8 cellular contexts compared by ENCODE assay signal in the genomic region with DNA sequence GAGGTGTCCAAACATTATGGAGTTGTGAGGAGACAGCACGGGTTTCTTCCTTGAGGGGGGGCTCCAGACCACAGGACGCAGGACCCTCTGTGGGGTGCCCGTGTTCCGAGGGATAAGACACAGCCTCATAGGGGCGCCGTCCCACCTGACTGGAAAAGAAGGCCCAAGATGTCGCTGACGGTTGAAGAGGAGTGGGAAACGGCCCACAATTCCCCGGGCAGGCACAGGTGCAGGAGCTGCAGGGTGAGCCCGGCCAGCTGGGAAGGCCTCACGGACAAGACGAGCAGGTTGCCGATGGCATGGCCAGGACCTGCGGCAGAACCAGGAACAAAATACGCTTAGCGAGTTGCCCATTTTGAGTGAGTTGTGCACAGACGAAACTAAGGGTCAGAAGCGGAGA. TPM values are rescaled to one million over a fixed set of nuclear protein-coding genes. Genes with fewer than 3 reads are reported as not detected.
A peak's percentile ranks its signal among the peaks of the same experiment; 100 is the strongest.
DNase-seq lines count a peak whose midpoint lies in the region; ATAC-seq and TF ChIP-seq lines count a peak whose summit lies in the region.
"Not testable (repeated sequence)": the region's sequence is repeated elsewhere in the genome, so short reads cannot be mapped to it uniquely, and the experiment has no call there.
"Had no signal": no experiment of that assay in that cellular context is flagged by ENCODE, and none has a peak within 500 bp of the region (broad histone marks: within the 10 kb centered on the region; RNA-seq: fewer than 3 reads in every experiment).

No MANE protein-coding gene starts in this region.

- not testable (repeated sequence) for H3K27ac ChIP-seq in CD4-positive, alpha-beta T cell (ENCODE audit: low read depth, low read length); RWPE2 (ENCODE audit: poor library complexity, severe bottlenecking)

- not testable (repeated sequence) for H3K9me3 ChIP-seq in CD4-positive, alpha-beta T cell (ENCODE audit: control insufficient read depth, low read length); RWPE2 (ENCODE audit: severe bottlenecking); T-helper 17 cell (ENCODE audit: control insufficient read depth, low read length, poor library complexity, severe bottlenecking)

- DNase-seq in CD4-positive, alpha-beta T cell; T-helper 17 cell; activated T-helper 1 cell treated with anti-CD3 and anti-CD28 coated beads, Interleukin-12 subunit alpha, Interleukin-12 subunit beta, Interleukin-2, Interleukin-4 antibody, amounts not matched to agents 30 ng/mL and 10 ng/mL and 1 ng/mL, durations not matched to agents 14 hours and 24 hours and 36 hours (ENCODE audit: low spot score); glutamatergic neuron; progenitor cell of endocrine pancreas (ENCODE audit: low spot score, unreplicated experiment): not testable (repeated sequence)
- DNase-seq in RWPE2 (ENCODE audit: low spot score), result peak; percentile 31
- peak; percentile 15 for DNase-seq in activated naive CD8-positive, alpha-beta T cell treated with anti-CD3 and anti-CD28 coated beads, Interleukin-2, amount 10 ng/mL, durations not matched to agents 7 days and 5 days

- H3K4me1 ChIP-seq in RWPE2 (ENCODE audit: insufficient read depth, poor library complexity, severe bottlenecking), result not testable (repeated sequence)

- H3K9me3 Mint-ChIP-seq in CD4-positive, alpha-beta T cell; activated T-helper 1 cell treated with anti-CD3 and anti-CD28 coated beads, Interleukin-12 subunit alpha, Interleukin-12 subunit beta, Interleukin-2, Interleukin-4 antibody, amounts not matched to agents 30 ng/mL and 10 ng/mL and 1 ng/mL, durations not matched to agents 14 hours and 24 hours and 36 hours; activated naive CD8-positive, alpha-beta T cell treated with anti-CD3 and anti-CD28 coated beads, Interleukin-2, amount 10 ng/mL, durations not matched to agents 7 days and 5 days; glutamatergic neuron (ENCODE audit: unreplicated experiment); progenitor cell of endocrine pancreas (ENCODE audit: low read depth): not testable (repeated sequence)

- CTCF ChIA-PET in CD4-positive, alpha-beta T cell (lab: Charles Lee), result not testable (repeated sequence)

- H3K4me3 Mint-ChIP-seq in CD4-positive, alpha-beta T cell, result peak overlapping the region; percentile 25
- not testable (repeated sequence) for H3K4me3 Mint-ChIP-seq in T-helper 17 cell; activated T-helper 1 cell treated with anti-CD3 and anti-CD28 coated beads, Interleukin-12 subunit alpha, Interleukin-12 subunit beta, Interleukin-2, Interleukin-4 antibody, amounts not matched to agents 30 ng/mL and 10 ng/mL and 1 ng/mL, durations not matched to agents 14 hours and 24 hours and 36 hours; activated naive CD8-positive, alpha-beta T cell treated with anti-CD3 and anti-CD28 coated beads, Interleukin-2, amount 10 ng/mL, durations not matched to agents 7 days and 5 days; glutamatergic neuron (ENCODE audit: unreplicated experiment); progenitor cell of endocrine pancreas (ENCODE audit: low read depth)

- H3K27me3 Mint-ChIP-seq in CD4-positive, alpha-beta T cell; T-helper 17 cell; activated T-helper 1 cell treated with anti-CD3 and anti-CD28 coated beads, Interleukin-12 subunit alpha, Interleukin-12 subunit beta, Interleukin-2, Interleukin-4 antibody, amounts not matched to agents 30 ng/mL and 10 ng/mL and 1 ng/mL, durations not matched to agents 14 hours and 24 hours and 36 hours (ENCODE audit: insufficient read depth); activated naive CD8-positive, alpha-beta T cell treated with anti-CD3 and anti-CD28 coated beads, Interleukin-2, amount 10 ng/mL, durations not matched to agents 7 days and 5 days; glutamatergic neuron (ENCODE audit: unreplicated experiment); progenitor cell of endocrine pancreas: not testable (repeated sequence)

- ATAC-seq in CD4-positive, alpha-beta T cell (ENCODE audit: poor library complexity); RWPE2 (ENCODE audit: low read depth); T-helper 17 cell; activated naive CD8-positive, alpha-beta T cell treated with anti-CD3 and anti-CD28 coated beads, Interleukin-2, amount 10 ng/mL, durations not matched to agents 7 days and 5 days (ENCODE audit: low read depth): not testable (repeated sequence)

- not testable (repeated sequence) for H3K36me3 ChIP-seq in RWPE2 (ENCODE audit: low read depth)

- H3K27me3 ChIP-seq in CD4-positive, alpha-beta T cell (ENCODE audit: control insufficient read depth, insufficient read depth, low read length); RWPE2 (ENCODE audit: insufficient read depth, poor library complexity, severe bottlenecking): not testable (repeated sequence)

- H3K36me3 Mint-ChIP-seq in CD4-positive, alpha-beta T cell (ENCODE audit: low read depth), result peaks cover 54% of the 10 kb centered on the region
- H3K36me3 Mint-ChIP-seq in T-helper 17 cell (ENCODE audit: low read depth); progenitor cell of endocrine pancreas (ENCODE audit: insufficient read depth): not testable (repeated sequence)
- peaks cover 25% of the 10 kb centered on the region for H3K36me3 Mint-ChIP-seq in activated T-helper 1 cell treated with anti-CD3 and anti-CD28 coated beads, Interleukin-12 subunit alpha, Interleukin-12 subunit beta, Interleukin-2, Interleukin-4 antibody, amounts not matched to agents 30 ng/mL and 10 ng/mL and 1 ng/mL, durations not matched to agents 14 hours and 24 hours and 36 hours (ENCODE audit: low read depth)
- H3K36me3 Mint-ChIP-seq in activated naive CD8-positive, alpha-beta T cell treated with anti-CD3 and anti-CD28 coated beads, Interleukin-2, amount 10 ng/mL, durations not matched to agents 7 days and 5 days, result peaks cover 28% of the 10 kb centered on the region
- peaks cover 11% of the 10 kb centered on the region for H3K36me3 Mint-ChIP-seq in glutamatergic neuron (ENCODE audit: unreplicated experiment)

- TF ChIP-seq CTCF in CD4-positive, alpha-beta T cell (IDR thresholded peaks at IDR 0.05); RWPE2 (IDR thresholded peaks at IDR 0.05; ENCODE audit: poor library complexity, severe bottlenecking); glutamatergic neuron (IDR thresholded peaks at IDR 0.05; ENCODE audit: partially characterized antibody, unreplicated experiment); progenitor cell of endocrine pancreas (IDR thresholded peaks at IDR 0.05; ENCODE audit: unreplicated experiment): not testable (repeated sequence)

- H3K4me3 ChIP-seq in RWPE2 (ENCODE audit: severe bottlenecking), result not testable (repeated sequence)

- peaks cover 55% of the 10 kb centered on the region for H3K4me1 Mint-ChIP-seq in CD4-positive, alpha-beta T cell (ENCODE audit: low read depth)
- peaks cover 18% of the 10 kb centered on the region for H3K4me1 Mint-ChIP-seq in T-helper 17 cell
- not testable (repeated sequence) for H3K4me1 Mint-ChIP-seq in activated T-helper 1 cell treated with anti-CD3 and anti-CD28 coated beads, Interleukin-12 subunit alpha, Interleukin-12 subunit beta, Interleukin-2, Interleukin-4 antibody, amounts not matched to agents 30 ng/mL and 10 ng/mL and 1 ng/mL, durations not matched to agents 14 hours and 24 hours and 36 hours (ENCODE audit: low read depth); activated naive CD8-positive, alpha-beta T cell treated with anti-CD3 and anti-CD28 coated beads, Interleukin-2, amount 10 ng/mL, durations not matched to agents 7 days and 5 days; glutamatergic neuron (ENCODE audit: low read depth, unreplicated experiment); progenitor cell of endocrine pancreas (ENCODE audit: low read depth)

- POLR2A ChIA-PET in CD4-positive, alpha-beta T cell (lab: Charles Lee); activated naive CD8-positive, alpha-beta T cell treated with anti-CD3 and anti-CD28 coated beads, Interleukin-2, amount 10 ng/mL, durations not matched to agents 7 days and 5 days (lab: Charles Lee): not testable (repeated sequence)

- H3K27ac Mint-ChIP-seq in CD4-positive, alpha-beta T cell, result peak overlapping the region; percentile 66
- H3K27ac Mint-ChIP-seq in T-helper 17 cell, result peak overlapping the region; percentile 83
- H3K27ac Mint-ChIP-seq in activated T-helper 1 cell treated with anti-CD3 and anti-CD28 coated beads, Interleukin-12 subunit alpha, Interleukin-12 subunit beta, Interleukin-2, Interleukin-4 antibody, amounts not matched to agents 30 ng/mL and 10 ng/mL and 1 ng/mL, durations not matched to agents 14 hours and 24 hours and 36 hours, result peak overlapping the region; percentile 7
- not testable (repeated sequence) for H3K27ac Mint-ChIP-seq in activated naive CD8-positive, alpha-beta T cell treated with anti-CD3 and anti-CD28 coated beads, Interleukin-2, amount 10 ng/mL, durations not matched to agents 7 days and 5 days
- H3K27ac Mint-ChIP-seq in glutamatergic neuron (ENCODE audit: unreplicated experiment), result peak overlapping the region; percentile 75
- H3K27ac Mint-ChIP-seq in progenitor cell of endocrine pancreas, result peak overlapping the region; percentile 33

- intact Hi-C loops in CD4-positive, alpha-beta T cell (cut with DNase I, micrococcal nuclease); activated T-helper 1 cell treated with anti-CD3 and anti-CD28 coated beads, Interleukin-12 subunit alpha, Interleukin-12 subunit beta, Interleukin-2, Interleukin-4 antibody, amounts not matched to agents 30 ng/mL and 10 ng/mL and 1 ng/mL, durations not matched to agents 14 hours and 24 hours and 36 hours (cut with micrococcal nuclease): not testable (repeated sequence)

RNA-seq across cellular contexts. Expression of a gene that starts 44.7 kb away (rescaled TPM):
- 100 to 1,000 TPM; 132 to 134 TPM for total RNA-seq in CD4-positive, alpha-beta T cell
- total RNA-seq in T-helper 17 cell (10 to 100 TPM; 94.6 to 97.6 TPM), glutamatergic neuron (ENCODE audit: unreplicated experiment) (162 TPM), progenitor cell of endocrine pancreas (1.2 and 1.7 TPM in 2 replicates)
- 70.8 and 79.8 TPM in 2 replicates for total RNA-seq in activated T-helper 1 cell treated with anti-CD3 and anti-CD28 coated beads, Interleukin-12 subunit alpha, Interleukin-12 subunit beta, Interleukin-2, Interleukin-4 antibody, amounts not matched to agents 30 ng/mL and 10 ng/mL and 1 ng/mL, durations not matched to agents 14 hours and 24 hours and 36 hours
- total RNA-seq in activated naive CD8-positive, alpha-beta T cell treated with anti-CD3 and anti-CD28 coated beads, Interleukin-2, amount 10 ng/mL, durations not matched to agents 7 days and 5 days, result 10 to 100 TPM; 40.2 to 42.6 TPM
- total RNA-seq: Caco-2 had no signal

Comparison
In these comparisons a context has a peak if more than half of its experiments do, and no peak if none do; other contexts are left out.
1. RNA of a gene that starts 44.7 kb away (total RNA-seq): 162 TPM in glutamatergic neuron (single experiment), 132 to 134 TPM in CD4-positive, alpha-beta T cell, 94.6 to 97.6 TPM in T-helper 17 cell, 70.8 to 79.8 TPM in activated T-helper 1 cell treated with anti-CD3 and anti-CD28 coated beads, Interleukin-12 subunit alpha, Interleukin-12 subunit beta, Interleukin-2, Interleukin-4 antibody, amounts not matched to agents 30 ng/mL and 10 ng/mL and 1 ng/mL, durations not matched to agents 14 hours and 24 hours and 36 hours and 40.2 to 42.6 TPM in activated naive CD8-positive, alpha-beta T cell treated with anti-CD3 and anti-CD28 coated beads, Interleukin-2, amount 10 ng/mL, durations not matched to agents 7 days and 5 days; 1.2 to 1.7 TPM in progenitor cell of endocrine pancreas; every median in the first group is over 10 times any median in the second.